8 cellular contexts compared by ENCODE assay signal in the genomic region with DNA sequence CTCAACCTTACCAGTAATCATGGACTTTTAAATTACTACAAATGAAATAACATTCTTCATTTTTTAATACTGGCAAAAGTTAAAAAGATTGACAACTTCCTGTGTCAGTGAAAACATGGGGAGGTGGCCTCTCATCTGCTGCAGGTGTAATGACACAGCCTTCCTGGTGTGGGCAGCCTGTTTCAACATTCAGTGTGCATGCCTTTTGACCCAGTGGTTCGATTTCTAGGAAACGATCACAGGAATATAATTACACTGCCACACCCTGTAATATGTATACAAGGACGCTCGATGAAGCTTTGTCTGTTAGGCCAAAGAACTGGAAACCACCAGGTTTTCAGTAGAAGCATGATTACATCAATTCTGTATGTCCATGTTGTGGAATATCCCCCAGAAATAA.
DNase-seq lines count a peak whose midpoint lies in the region; ATAC-seq, FAIRE-seq and TF ChIP-seq lines count a peak whose summit lies in the region.

No MANE protein-coding gene starts in this region.

- FAIRE-seq in GM12892 (lab: Jason Lieb, UNC), result peak; percentile 51

- ATAC-seq in left ventricle myocardium superior (peak; percentile 43), HG03135 (IDR thresholded peaks at IDR 0.05; ENCODE audit: unreplicated experiment) (no peak), GM21447 (IDR thresholded peaks at IDR 0.05; ENCODE audit: unreplicated experiment) (no peak), HG03521 (IDR thresholded peaks at IDR 0.05; ENCODE audit: unreplicated experiment) (no peak)

- no peak for TF ChIP-seq POLR2A in GM12892 (IDR thresholded peaks at IDR 0.05; ENCODE audit: low read depth, low read length)

- intact Hi-C loops in left ventricle myocardium superior (cut with micrococcal nuclease), result no loop called here

- no peak for DNase-seq in GM12892 (ENCODE audit: insufficient read length)
- peak; percentile 69 for DNase-seq in NAMALWA (ENCODE audit: low spot score)
- peak; percentile 69 for DNase-seq in activated CD4-positive, alpha-beta T cell treated with anti-CD3 and anti-CD28 coated beads for 48 hours
- no peak for DNase-seq in left ventricle myocardium superior
- peak; percentile 8 to 68 (median 57) for DNase-seq in stimulated activated naive CD4-positive, alpha-beta T cell (lab: John Stamatoyannopoulos, UW)

Comparison
In these comparisons a context has a peak if more than half of its experiments do, and no peak if none do; other contexts are left out.
1. DNase-seq: peak in NAMALWA (single experiment), activated CD4-positive, alpha-beta T cell treated with anti-CD3 and anti-CD28 coated beads for 48 hours (single experiment) and stimulated activated naive CD4-positive, alpha-beta T cell (6 of 6); none in GM12892 (single experiment) and left ventricle myocardium superior (single experiment).